Comparison of ENCODE assay signal across 8 cellular contexts in genomic region chr19:34732548-34733255, GRCh38. TPM values are rescaled to one million over a fixed set of nuclear protein-coding genes. Genes with fewer than 3 reads are reported as not detected.
DNase-seq lines count a peak whose midpoint lies in the region; ATAC-seq and TF ChIP-seq lines count a peak whose summit lies in the region.

No MANE protein-coding gene starts in this region.

- H3K9me3 Mint-ChIP-seq in activated naive CD4-positive, alpha-beta T cell treated with anti-CD3 and anti-CD28 coated beads, Interleukin-2, amount 10 ng/mL, durations not matched to agents 7 days and 5 days = peaks cover 12% of the 10 kb centered on the region

- H3K36me3 ChIP-seq in ascending aorta (peaks cover 10 to 23% of the 10 kb centered on the region in 2 donors), lower lobe of right lung (peaks cover 10% of the 10 kb centered on the region), upper lobe of right lung (peaks cover 5% of the 10 kb centered on the region)

- H3K4me3 Mint-ChIP-seq in activated naive CD4-positive, alpha-beta T cell treated with anti-CD3 and anti-CD28 coated beads, Interleukin-2, amount 10 ng/mL, durations not matched to agents 7 days and 5 days = peak overlapping the region; percentile 58

- peaks cover 26% of the 10 kb centered on the region for H3K4me1 Mint-ChIP-seq in activated naive CD4-positive, alpha-beta T cell treated with anti-CD3 and anti-CD28 coated beads, Interleukin-2, amount 10 ng/mL, durations not matched to agents 7 days and 5 days

- H3K4me1 ChIP-seq in ascending aorta (peaks cover 9 to 22% of the 10 kb centered on the region in 2 donors), lower lobe of right lung (peaks cover 23% of the 10 kb centered on the region), upper lobe of right lung (peaks cover 19% of the 10 kb centered on the region)

- no peak for TF ChIP-seq CTCF in ascending aorta (IDR thresholded peaks at IDR 0.05)
- no peak for TF ChIP-seq CTCF in lower lobe of right lung (IDR thresholded peaks at IDR 0.05)
- TF ChIP-seq CTCF in upper lobe of right lung (IDR thresholded peaks at IDR 0.05) = no peak

- CTCF ChIA-PET in activated naive CD4-positive, alpha-beta T cell treated with anti-CD3 and anti-CD28 coated beads, Interleukin-2, amount 10 ng/mL, durations not matched to agents 7 days and 5 days (lab: Charles Lee) = no interaction called here

- H3K4me3 ChIP-seq in ascending aorta (peak overlapping the region; percentile 62 to 94), lower lobe of right lung (peak overlapping the region; percentile 84), upper lobe of right lung (peak overlapping the region; percentile 82)

- ATAC-seq in lower lobe of right lung (no peak), upper lobe of right lung (no peak), HG02571 (IDR thresholded peaks at IDR 0.05; ENCODE audit: unreplicated experiment) (no peak), HG02852 (IDR thresholded peaks at IDR 0.05; ENCODE audit: unreplicated experiment) (no peak)

- peaks cover 7% of the 10 kb centered on the region for H3K27me3 Mint-ChIP-seq in activated naive CD4-positive, alpha-beta T cell treated with anti-CD3 and anti-CD28 coated beads, Interleukin-2, amount 10 ng/mL, durations not matched to agents 7 days and 5 days

- no peaks in the 10 kb centered on the region for H3K27me3 ChIP-seq in ascending aorta
- H3K27me3 ChIP-seq in lower lobe of right lung (ENCODE audit: low read depth) = no peaks in the 10 kb centered on the region
- no peaks in the 10 kb centered on the region for H3K27me3 ChIP-seq in upper lobe of right lung

- intact Hi-C loops in ascending aorta (cut with DNase I) = loop anchor here (1.0 kb wide), 1 partner anchor 41 kb away; the partner anchor contains the start of gene ZNF599
- intact Hi-C loops in lower lobe of right lung (cut with DNase I) = no loop called here
- intact Hi-C loops in upper lobe of right lung (cut with DNase I) = no loop called here

- H3K27ac Mint-ChIP-seq in activated naive CD4-positive, alpha-beta T cell treated with anti-CD3 and anti-CD28 coated beads, Interleukin-2, amount 10 ng/mL, durations not matched to agents 7 days and 5 days = peak overlapping the region; percentile 33

- H3K9me3 ChIP-seq in ascending aorta (peaks cover 11 to 14% of the 10 kb centered on the region in 2 donors), lower lobe of right lung (no peaks in the 10 kb centered on the region), upper lobe of right lung (peaks cover 4% of the 10 kb centered on the region)

- peak overlapping the region; percentile 97 to 98 for H3K27ac ChIP-seq in ascending aorta
- H3K27ac ChIP-seq in lower lobe of right lung = peak overlapping the region; percentile 99
- peak overlapping the region; percentile 99 for H3K27ac ChIP-seq in upper lobe of right lung

- no peak for DNase-seq in activated naive CD4-positive, alpha-beta T cell treated with anti-CD3 and anti-CD28 coated beads, Interleukin-2, amount 10 ng/mL, durations not matched to agents 7 days and 5 days
- DNase-seq in activated naive CD4-positive, alpha-beta T cell treated with Interleukin-2 at 50 U/mL for 16 hours = no peak
- DNase-seq in ascending aorta (ENCODE audit: low spot score in 2 of 2) = peak in 1 of 2 donors; percentile 64
- DNase-seq in lower lobe of right lung = no peak
- DNase-seq in upper lobe of right lung = no peak
- no peak for DNase-seq in mucosa of gallbladder (ENCODE audit: low spot score)

- peaks cover 26% of the 10 kb centered on the region for H3K36me3 Mint-ChIP-seq in activated naive CD4-positive, alpha-beta T cell treated with anti-CD3 and anti-CD28 coated beads, Interleukin-2, amount 10 ng/mL, durations not matched to agents 7 days and 5 days

RNA-seq across cellular contexts. Expression of gene ZNF181, which starts 1.3 kb away (rescaled TPM):
- 1.9 TPM for total RNA-seq in ascending aorta
- 12.4 TPM for total RNA-seq in lower lobe of right lung
- 11.8 TPM for total RNA-seq in upper lobe of right lung
- total RNA-seq in mucosa of gallbladder = 13.7 TPM

RNA-seq across cellular contexts. Expression of gene ZNF599, which starts 40.3 kb away (rescaled TPM):
- total RNA-seq in ascending aorta = 2.2 TPM
- 5.9 TPM for total RNA-seq in lower lobe of right lung
- total RNA-seq in upper lobe of right lung = 4.8 TPM
- 9.0 TPM for total RNA-seq in mucosa of gallbladder

RNA-seq across cellular contexts. Expression of gene ZNF302, which starts 55.2 kb away (rescaled TPM):
- total RNA-seq in ascending aorta = 42.0 TPM
- 27.2 TPM for total RNA-seq in lower lobe of right lung
- 28.2 TPM for total RNA-seq in upper lobe of right lung
- total RNA-seq in mucosa of gallbladder = 28.8 TPM

RNA-seq across cellular contexts. Expression of gene SCGB2B2, which starts 55.7 kb away (rescaled TPM):
- total RNA-seq in ascending aorta (not detected), lower lobe of right lung (1.5 TPM), upper lobe of right lung (0.58 TPM), mucosa of gallbladder (1.0 TPM)
